Comparison of ENCODE assay signal across 24 cellular contexts in genomic region chr2:9020267-9020666, GRCh38.
"Had no signal": no experiment of that assay in that cellular context is flagged by ENCODE, and none has a peak within 500 bp of the region (broad histone marks: within the 10 kb centered on the region; RNA-seq: fewer than 3 reads in every experiment).

No MANE protein-coding gene starts in this region.

- ATAC-seq: Right ventricle myocardium inferior had no signal

- H2AFZ ChIP-seq: PC-9 had no signal

- H3K36me3 ChIP-seq: Peyer's patch, SJSA1 had no signal

- H3K4me2 ChIP-seq: PC-9 had no signal

- H3K27me3 ChIP-seq: MG63, Peyer's patch had no signal

- H3K4me1 ChIP-seq: Peyer's patch had no signal

- H3K4me3 ChIP-seq: MG63, PC-9, Peyer's patch, SJSA1, SK-N-MC had no signal

- H3K9me3 ChIP-seq: Peyer's patch had no signal

- DNase-seq: KBM-7; MG63; NCI-H1092; NCI-H1105 treated with DMSO at 0.1 percent for 48 hours; NCI-H1417 treated with DMSO at 0.1 percent for 48 hours; NCI-H146; NCI-H1694 treated with DMSO at 0.1 percent for 48 hours; NCI-H2029; NCI-H2081 treated with DMSO at 0.1 percent for 48 hours; NCI-H2171; NCI-H226; NCI-H446; NCI-H510A; NCI-H524 treated with DMSO at 0.1 percent for 48 hours; NCI-H69; NCI-H774; NK-92 treated with Interleukin-12 subunit alpha and Interleukin-12 subunit beta, amount 100 ng/mL, for 24 hours; PC-9; Peyer's patch; SHP77 treated with DMSO at 0.1 percent for 48 hours had no signal

- H3K27ac ChIP-seq: HL-60, PC-9, Peyer's patch, SJSA1, SK-N-MC had no signal
